ENCODE assay signal across 13 cellular contexts in the genomic region with DNA sequence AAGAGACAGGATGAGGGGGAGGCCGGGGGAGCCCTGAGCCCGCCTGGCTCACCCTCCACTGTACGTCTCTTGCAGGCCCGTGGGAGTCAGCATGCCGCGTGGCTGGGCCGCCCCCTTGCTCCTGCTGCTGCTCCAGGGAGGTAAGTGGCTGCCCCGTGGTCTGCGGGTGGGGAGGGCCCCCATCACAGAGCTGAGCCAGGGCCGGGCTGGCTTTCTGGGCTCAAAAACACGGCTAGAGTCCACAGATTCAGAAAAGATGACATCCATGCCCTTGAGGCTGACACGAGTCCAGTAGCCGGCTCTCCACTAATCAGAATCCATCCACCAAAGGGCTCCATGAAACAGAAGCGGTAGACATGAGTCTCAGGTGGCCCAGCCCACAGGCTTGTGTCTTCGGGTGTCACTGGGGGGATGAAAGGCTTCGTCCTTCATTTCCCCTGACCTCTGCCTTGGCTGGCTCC. TPM values are rescaled to one million over a fixed set of nuclear protein-coding genes. Genes with fewer than 3 reads are reported as not detected.
A peak's percentile ranks its signal among the peaks of the same experiment; 100 is the strongest.
DNase-seq lines count a peak whose midpoint lies in the region; ATAC-seq and TF ChIP-seq lines count a peak whose summit lies in the region.
"Had no signal": no experiment of that assay in that cellular context is flagged by ENCODE, and none has a peak within 500 bp of the region (broad histone marks: within the 10 kb centered on the region; RNA-seq: fewer than 3 reads in every experiment).

No MANE protein-coding gene starts in this region.

- no peaks in the 10 kb centered on the region for H3K9me3 Mint-ChIP-seq in CD4-positive, CD25-positive, alpha-beta regulatory T cell
- H3K9me3 Mint-ChIP-seq in chondrocyte (ENCODE audit: low read depth) (no peaks in the 10 kb centered on the region), WTC11 (peaks cover 10% of the 10 kb centered on the region)
- H3K9me3 Mint-ChIP-seq: activated T-helper 2 cell treated with anti-CD3 and anti-CD28 coated beads, Interferon-gamma antibody, Interleukin-2, Interleukin-4, amounts not matched to agents 10 μg/mL and 5 μg/mL and 100 μg/mL, durations not matched to agents 14 hours and 24 hours and 36 hours had no signal

- TF ChIP-seq CTCF in HEK293 (tag by site-specific recombination; IDR thresholded peaks at IDR 0.05) = no peak
- TF ChIP-seq CTCF in chondrocyte (IDR thresholded peaks at IDR 0.05) = no peak
- TF ChIP-seq CTCF in osteoblast (IDR thresholded peaks at IDR 0.05; ENCODE audit: extremely low read depth, low read depth, low read length) = no peak
- no peak for TF ChIP-seq CTCF in WTC11 (IDR thresholded peaks at IDR 0.05)

- H2AFZ ChIP-seq in osteoblast (ENCODE audit: low read length) = no peak overlapping the region

- H3K9me3 ChIP-seq in CD4-positive, CD25-positive, alpha-beta regulatory T cell (ENCODE audit: control insufficient read depth in 2 of 2, low read length in 2 of 2) = no peaks in the 10 kb centered on the region
- H3K9me3 ChIP-seq in HEK293 (ENCODE audit: control insufficient read depth, insufficient read depth, low read depth, low read length) (no peaks in the 10 kb centered on the region), osteoblast (ENCODE audit: low read depth, low read length) (no peaks in the 10 kb centered on the region)
- H3K9me3 ChIP-seq: SJCRH30 had no signal

- H3K36me3 Mint-ChIP-seq in CD4-positive, CD25-positive, alpha-beta regulatory T cell = peaks cover 28% of the 10 kb centered on the region
- H3K36me3 Mint-ChIP-seq in chondrocyte (ENCODE audit: low read depth) = no peaks in the 10 kb centered on the region
- no peaks in the 10 kb centered on the region for H3K36me3 Mint-ChIP-seq in WTC11

- no peak for ATAC-seq in CD4-positive, CD25-positive, alpha-beta regulatory T cell (ENCODE audit: low read depth in 2 of 2)
- no peak for ATAC-seq in WTC11

- H3K27me3 Mint-ChIP-seq in CD4-positive, CD25-positive, alpha-beta regulatory T cell = no peaks in the 10 kb centered on the region
- no peaks in the 10 kb centered on the region for H3K27me3 Mint-ChIP-seq in chondrocyte (ENCODE audit: low read depth)
- H3K27me3 Mint-ChIP-seq in WTC11 (ENCODE audit: low read depth) = no peaks in the 10 kb centered on the region; the same call in 1 of the 2 replicates

- no peak overlapping the region for H3K4me3 Mint-ChIP-seq in CD4-positive, CD25-positive, alpha-beta regulatory T cell
- H3K4me3 Mint-ChIP-seq in chondrocyte (ENCODE audit: unreplicated experiment) (no peak overlapping the region), WTC11 (no peak overlapping the region)

- CTCF ChIA-PET in HEK293 (lab: Yijun Ruan, JAX) = no interaction called here
- CTCF ChIA-PET in WTC11 (lab: Charles Lee) = no interaction called here

- H3K27ac ChIP-seq in CD4-positive, CD25-positive, alpha-beta regulatory T cell (ENCODE audit: insufficient read depth, low read length, poor library complexity, severe bottlenecking) = peak overlapping the region; percentile 24
- no peak overlapping the region for H3K27ac ChIP-seq in HEK293 (ENCODE audit: extremely low read depth, low read depth, low read length)
- no peak overlapping the region for H3K27ac ChIP-seq in osteoblast (ENCODE audit: low read depth, low read length)
- H3K27ac ChIP-seq: C4-2B had no signal

- POLR2A ChIA-PET in HEK293 (lab: Yijun Ruan, JAX) = no interaction called here
- POLR2A ChIA-PET in WTC11 (lab: Charles Lee) = no interaction called here

- DNase-seq in CD4-positive, CD25-positive, alpha-beta regulatory T cell = no peak
- DNase-seq in chondrocyte (ENCODE audit: low spot score) (peak; percentile 90), osteoblast (ENCODE audit: insufficient read length, low spot score, missing footprints) (peak; percentile 27), WTC11 (ENCODE audit: low spot score) (no peak), NCI-H2081 (lab: John Stamatoyannopoulos, UW) (no peak), NCI-H1105 treated with DMSO at 0.1 percent for 48 hours (lab: John Stamatoyannopoulos, UW) (no peak)
- no peak for DNase-seq in stimulated activated CD4-positive, alpha-beta T cell treated with anti-CD3 and anti-CD28 coated beads, Interleukin-2, amount 100 ng/mL, for 48 hours
- DNase-seq: GF-D8, NCI-H187, SJCRH30 had no signal

- peak overlapping the region in 2 of 3 donors; percentile 82 to 86 for H3K27ac Mint-ChIP-seq in CD4-positive, CD25-positive, alpha-beta regulatory T cell
- H3K27ac Mint-ChIP-seq in chondrocyte (ENCODE audit: unreplicated experiment) (no peak overlapping the region), WTC11 (no peak overlapping the region)

- H3K4me2 ChIP-seq in osteoblast (ENCODE audit: insufficient read depth, low read length) = no peak overlapping the region

- peaks cover 54% of the 10 kb centered on the region for H3K36me3 ChIP-seq in CD4-positive, CD25-positive, alpha-beta regulatory T cell (ENCODE audit: control insufficient read depth, insufficient read depth, low read length)
- H3K36me3 ChIP-seq in HEK293 (ENCODE audit: control insufficient read depth in 2 of 2, insufficient read depth in 1 of 2, low read length in 2 of 2) = no peaks in the 10 kb centered on the region
- H3K36me3 ChIP-seq in osteoblast (ENCODE audit: insufficient read depth, low read length) = no peaks in the 10 kb centered on the region

- H3K4me1 Mint-ChIP-seq in CD4-positive, CD25-positive, alpha-beta regulatory T cell = peaks cover 11 to 69% (median 31%) of the 10 kb centered on the region in 4 donors
- H3K4me1 Mint-ChIP-seq in chondrocyte (ENCODE audit: low read depth) (peaks cover 25% of the 10 kb centered on the region), WTC11 (no peaks in the 10 kb centered on the region)

- no peaks in the 10 kb centered on the region for H3K27me3 ChIP-seq in CD4-positive, CD25-positive, alpha-beta regulatory T cell (ENCODE audit: control insufficient read depth, insufficient read depth, low read length)
- H3K27me3 ChIP-seq in osteoblast (ENCODE audit: insufficient read depth, low read length) = no peaks in the 10 kb centered on the region
- H3K27me3 ChIP-seq: SJCRH30 had no signal

- no peak overlapping the region for H3K4me3 ChIP-seq in CD4-positive, CD25-positive, alpha-beta regulatory T cell (ENCODE audit: low read depth, low read length)
- H3K4me3 ChIP-seq in HEK293 (ENCODE audit: low read depth, low read length) (no peak overlapping the region), osteoblast (ENCODE audit: insufficient read depth, low read length) (no peak overlapping the region)
- H3K4me3 ChIP-seq: SJCRH30 had no signal

- H3K79me2 ChIP-seq in osteoblast (ENCODE audit: insufficient read depth, low read length) = no peaks in the 10 kb centered on the region

- no peaks in the 10 kb centered on the region for H4K20me1 ChIP-seq in osteoblast (ENCODE audit: insufficient read depth, low read length)

- H3K4me1 ChIP-seq in CD4-positive, CD25-positive, alpha-beta regulatory T cell (ENCODE audit: control insufficient read depth, insufficient read depth, low read length, poor library complexity, severe bottlenecking) = peaks cover 19% of the 10 kb centered on the region
- no peaks in the 10 kb centered on the region for H3K4me1 ChIP-seq in HEK293 (ENCODE audit: control insufficient read depth, insufficient read depth, low read length)
- peaks cover 17% of the 10 kb centered on the region for H3K4me1 ChIP-seq in osteoblast (ENCODE audit: insufficient read depth, low read length)

TF ChIP-seq in HEK293, 187 proteins besides CTCF, POLR2A, EP300 and RAD21:
- no peak for TF ChIP-seq ZFP3 (tag by site-specific recombination; IDR thresholded peaks at IDR 0.05; ENCODE audit: low read depth)
- 0 out of 2 replicates have a peak, but pooled peaks have one; percentile 23 for TF ChIP-seq EGR2 (tag by site-specific recombination; IDR thresholded peaks at IDR 0.05; ENCODE audit: low read depth)

TF ChIP-seq in WTC11, 78 proteins besides CTCF, POLR2A, EP300 and RAD21:
- TF ChIP-seq GRHL2 (CRISPR knock-in tag; IDR thresholded peaks at IDR 0.05; ENCODE audit: insufficient replicate concordance, severe bottlenecking) (no peak), ZNF396 (CRISPR knock-in tag; IDR thresholded peaks at IDR 0.05; ENCODE audit: borderline replicate concordance) (no peak), TCF7 (CRISPR knock-in tag; IDR thresholded peaks at IDR 0.05; ENCODE audit: low read depth) (no peak), ELF4 (CRISPR knock-in tag; IDR thresholded peaks at IDR 0.05; ENCODE audit: low read depth) (no peak)
- TF ChIP-seq, protein P1, sequence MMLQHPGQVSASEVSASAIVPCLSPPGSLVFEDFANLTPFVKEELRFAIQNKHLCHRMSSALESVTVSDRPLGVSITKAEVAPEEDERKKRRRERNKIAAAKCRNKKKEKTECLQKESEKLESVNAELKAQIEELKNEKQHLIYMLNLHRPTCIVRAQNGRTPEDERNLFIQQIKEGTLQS (CRISPR knock-in tag; conservative IDR thresholded peaks at IDR 0.05) = no peak

RNA-seq across cellular contexts. Expression of a gene that starts 28.0 kb away (rescaled TPM):
- total RNA-seq in CD4-positive, CD25-positive, alpha-beta regulatory T cell = 63.1 TPM
- 10 to 100 TPM; 34.3 to 50.7 (median 37.3) TPM for polyA plus RNA-seq in CD4-positive, CD25-positive, alpha-beta regulatory T cell
- total RNA-seq in chondrocyte (2.1 to 11.3 TPM (median 2.2 TPM) in 3 replicates), osteoblast (10.1 and 13.8 TPM in 2 replicates), WTC11 (2021) (0.27 to 0.70 TPM (median 0.32 TPM) in 3 replicates)

Comparison
In these comparisons a context has a peak if more than half of its experiments do, and no peak if none do; other contexts are left out.
1. DNase-seq: peak in chondrocyte (single experiment) and osteoblast (single experiment); none in CD4-positive, CD25-positive, alpha-beta regulatory T cell (0 of 3), WTC11 (single experiment), NCI-H2081 (0 of 2), NCI-H1105 treated with DMSO at 0.1 percent for 48 hours (single experiment) and stimulated activated CD4-positive, alpha-beta T cell treated with anti-CD3 and anti-CD28 coated beads, Interleukin-2, amount 100 ng/mL, for 48 hours (0 of 2).
2. H3K27ac Mint-ChIP-seq: peak in CD4-positive, CD25-positive, alpha-beta regulatory T cell (2 of 3); none in chondrocyte (single experiment) and WTC11 (single experiment).